ENCODE assay signal across 23 cellular contexts in the genomic region with DNA sequence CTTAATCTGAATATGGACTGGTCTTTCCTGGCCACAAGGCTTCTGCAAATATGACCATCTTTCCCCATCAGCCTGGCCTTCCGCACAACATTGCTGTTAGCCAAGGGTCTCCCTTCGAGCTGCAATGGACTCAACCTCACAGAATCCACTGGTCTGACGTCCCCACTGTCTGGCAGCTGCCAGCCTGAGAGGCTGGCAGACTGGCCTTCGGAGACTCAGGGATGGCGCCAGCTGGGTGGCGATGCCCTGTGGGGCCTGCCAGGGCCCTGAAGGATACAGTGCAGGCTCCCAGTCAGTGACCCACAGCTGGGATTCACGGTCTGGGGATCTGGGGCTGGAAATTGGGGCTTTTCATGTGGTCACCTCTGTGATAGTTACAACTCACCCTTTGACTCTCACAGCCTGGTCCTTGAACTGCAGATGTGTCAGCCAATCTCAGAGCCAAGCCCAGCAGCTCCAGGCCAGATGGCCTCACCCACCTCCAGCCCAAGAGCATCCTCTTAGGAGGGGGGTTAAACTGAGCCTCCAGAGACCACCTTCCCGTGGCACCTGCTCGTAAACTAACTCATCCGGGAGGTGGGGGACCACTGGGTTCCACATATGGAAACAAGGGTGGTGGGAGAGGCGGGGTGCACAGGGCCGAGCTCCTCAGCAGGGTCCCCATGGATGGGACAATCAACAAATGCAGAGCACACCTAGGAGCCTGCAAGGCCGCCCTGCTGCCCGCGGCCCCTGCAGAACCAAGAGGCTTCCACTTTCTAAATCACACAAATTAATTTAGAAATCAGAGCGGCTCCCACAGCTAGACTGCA. TPM values are rescaled to one million over a fixed set of nuclear protein-coding genes. Genes with fewer than 3 reads are reported as not detected.
"Had no signal": no experiment of that assay in that cellular context is flagged by ENCODE, and none has a peak within 500 bp of the region (broad histone marks: within the 10 kb centered on the region; RNA-seq: fewer than 3 reads in every experiment).

No MANE protein-coding gene starts in this region.

- H3K27ac ChIP-seq: epithelial cell of prostate, heart right ventricle, prostate gland, thyroid gland, vagina had no signal

- H3K27me3 ChIP-seq: thyroid gland, vagina had no signal

- H3K4me1 Mint-ChIP-seq: activated B cell treated with CpG ODN at 0.5 μM for 24 hours; activated CD4-positive, alpha-beta T cell treated with anti-CD3 and anti-CD28 coated beads, Interleukin-2, amount 10 ng/mL, durations not matched to agents 24 days and 14 days; activated naive CD8-positive, alpha-beta T cell treated with anti-CD3 and anti-CD28 coated beads, Interleukin-2, amount 10 ng/mL, durations not matched to agents 7 days and 5 days; stimulated activated effector memory CD8-positive, alpha-beta T cell treated with anti-CD3 and anti-CD28 coated beads, Interleukin-12 subunit alpha, Interleukin-12 subunit beta, amount 100 ng/mL, for 72 hours had no signal

- H3K4me3 Mint-ChIP-seq: activated B cell treated with CpG ODN at 0.5 μM for 24 hours; activated CD4-positive, alpha-beta T cell treated with anti-CD3 and anti-CD28 coated beads, Interleukin-2, amount 10 ng/mL, durations not matched to agents 24 days and 14 days; activated naive CD8-positive, alpha-beta T cell treated with anti-CD3 and anti-CD28 coated beads, Interleukin-2, amount 10 ng/mL, durations not matched to agents 7 days and 5 days; activated T-cell treated with anti-CD3 and anti-CD28 coated beads, Interleukin-2, amount 50 U/mL, for 72 hours; dendritic cell treated with granulocyte-macrophage colony-stimulating factor and Interleukin-4, amounts not matched to agents 40 ng/mL and 50 ng/mL, for 4 days; effector memory CD8-positive, alpha-beta T cell; nephron; stimulated activated effector memory CD8-positive, alpha-beta T cell treated with anti-CD3 and anti-CD28 coated beads, Interleukin-12 subunit alpha, Interleukin-12 subunit beta, amount 100 ng/mL, for 72 hours had no signal

- H3K36me3 Mint-ChIP-seq: activated naive CD8-positive, alpha-beta T cell treated with anti-CD3 and anti-CD28 coated beads, Interleukin-2, amount 10 ng/mL, durations not matched to agents 7 days and 5 days; stimulated activated effector memory CD8-positive, alpha-beta T cell treated with anti-CD3 and anti-CD28 coated beads, Interleukin-12 subunit alpha, Interleukin-12 subunit beta, amount 100 ng/mL, for 72 hours had no signal

- H3K27me3 Mint-ChIP-seq: activated CD4-positive, alpha-beta T cell treated with anti-CD3 and anti-CD28 coated beads, Interleukin-2, amount 10 ng/mL, durations not matched to agents 24 days and 14 days; activated naive CD8-positive, alpha-beta T cell treated with anti-CD3 and anti-CD28 coated beads, Interleukin-2, amount 10 ng/mL, durations not matched to agents 7 days and 5 days had no signal

- FAIRE-seq: TTC549 had no signal

- H3K4me1 ChIP-seq: prostate gland had no signal

- DNase-seq: activated B cell treated with CpG ODN at 0.5 μM for 24 hours; activated CD4-positive, alpha-beta T cell treated with anti-CD3 and anti-CD28 coated beads, Interleukin-2, amount 10 ng/mL, durations not matched to agents 24 days and 14 days; activated CD8-positive, alpha-beta memory T cell treated with anti-CD3 and anti-CD28 coated beads, Interleukin-2, amount 50 U/mL, for 48 hours; activated gamma-delta T cell treated with Interleukin-2 at 50 U/mL for 16 hours; activated naive CD8-positive, alpha-beta T cell treated with anti-CD3 and anti-CD28 coated beads, Interleukin-2, amount 10 ng/mL, durations not matched to agents 7 days and 5 days; activated T-cell treated with anti-CD3 and anti-CD28 coated beads, Interleukin-2, amount 50 U/mL, for 72 hours; cerebellar nuclear complex; effector memory CD8-positive, alpha-beta T cell; foreskin melanocyte; mesenchymal stem cell; occipital lobe; T-helper 2 cell; thyroid gland had no signal

- H3K27ac Mint-ChIP-seq: activated B cell treated with CpG ODN at 0.5 μM for 24 hours; activated CD4-positive, alpha-beta T cell treated with anti-CD3 and anti-CD28 coated beads, Interleukin-2, amount 10 ng/mL, durations not matched to agents 24 days and 14 days; activated naive CD8-positive, alpha-beta T cell treated with anti-CD3 and anti-CD28 coated beads, Interleukin-2, amount 10 ng/mL, durations not matched to agents 7 days and 5 days; activated T-cell treated with anti-CD3 and anti-CD28 coated beads, Interleukin-2, amount 50 U/mL, for 72 hours; dendritic cell treated with granulocyte-macrophage colony-stimulating factor and Interleukin-4, amounts not matched to agents 40 ng/mL and 50 ng/mL, for 4 days; effector memory CD8-positive, alpha-beta T cell; nephron; stimulated activated effector memory CD8-positive, alpha-beta T cell treated with anti-CD3 and anti-CD28 coated beads, Interleukin-12 subunit alpha, Interleukin-12 subunit beta, amount 100 ng/mL, for 72 hours had no signal

- H3K9me3 ChIP-seq: heart right ventricle, prostate gland, thyroid gland, vagina had no signal

- H3K36me3 ChIP-seq: heart right ventricle, prostate gland, thyroid gland, vagina had no signal

- H3K9me3 Mint-ChIP-seq: activated B cell treated with CpG ODN at 0.5 μM for 24 hours; activated CD4-positive, alpha-beta T cell treated with anti-CD3 and anti-CD28 coated beads, Interleukin-2, amount 10 ng/mL, durations not matched to agents 24 days and 14 days; activated naive CD8-positive, alpha-beta T cell treated with anti-CD3 and anti-CD28 coated beads, Interleukin-2, amount 10 ng/mL, durations not matched to agents 7 days and 5 days; activated T-cell treated with anti-CD3 and anti-CD28 coated beads, Interleukin-2, amount 50 U/mL, for 72 hours; dendritic cell treated with granulocyte-macrophage colony-stimulating factor and Interleukin-4, amounts not matched to agents 40 ng/mL and 50 ng/mL, for 4 days; effector memory CD8-positive, alpha-beta T cell; nephron; stimulated activated effector memory CD8-positive, alpha-beta T cell treated with anti-CD3 and anti-CD28 coated beads, Interleukin-12 subunit alpha, Interleukin-12 subunit beta, amount 100 ng/mL, for 72 hours had no signal

- H3K4me3 ChIP-seq: heart right ventricle, prostate gland, thyroid gland, vagina had no signal

- ATAC-seq: activated T-cell treated with anti-CD3 and anti-CD28 coated beads, Interleukin-2, amount 50 U/mL, for 72 hours; effector memory CD8-positive, alpha-beta T cell; heart right ventricle; left lobe of liver; stimulated activated effector memory CD8-positive, alpha-beta T cell treated with anti-CD3 and anti-CD28 coated beads, Interleukin-12 subunit alpha, Interleukin-12 subunit beta, amount 100 ng/mL, for 72 hours had no signal

RNA-seq across cellular contexts. Expression of a gene that starts 21.1 kb away (rescaled TPM):
- total RNA-seq: activated B cell treated with CpG ODN at 0.5 μM for 24 hours; activated CD4-positive, alpha-beta T cell treated with anti-CD3 and anti-CD28 coated beads, Interleukin-2, amount 10 ng/mL, durations not matched to agents 24 days and 14 days; activated naive CD8-positive, alpha-beta T cell treated with anti-CD3 and anti-CD28 coated beads, Interleukin-2, amount 10 ng/mL, durations not matched to agents 7 days and 5 days; activated T-cell treated with anti-CD3 and anti-CD28 coated beads, Interleukin-2, amount 50 U/mL, for 72 hours; fibroblast of lung; occipital lobe had no signal
- polyA plus RNA-seq: fibroblast of lung had no signal

RNA-seq across cellular contexts. Expression of a gene that starts 46.1 kb away (rescaled TPM):
- total RNA-seq: activated B cell treated with CpG ODN at 0.5 μM for 24 hours; activated naive CD8-positive, alpha-beta T cell treated with anti-CD3 and anti-CD28 coated beads, Interleukin-2, amount 10 ng/mL, durations not matched to agents 7 days and 5 days had no signal
